Comparison of ENCODE assay signal across 8 cellular contexts in genomic region chr22:35399114-35399677, GRCh38. TPM values are rescaled to one million over a fixed set of nuclear protein-coding genes. Genes with fewer than 3 reads are reported as not detected.
A peak's percentile ranks its signal among the peaks of the same experiment; 100 is the strongest.
DNase-seq lines count a peak whose midpoint lies in the region; TF ChIP-seq lines count a peak whose summit lies in the region.

No MANE protein-coding gene starts in this region.

- H3K4me1 ChIP-seq in CD4-positive, alpha-beta memory T cell (ENCODE audit: insufficient read depth, low read length) = peaks cover 22% of the 10 kb centered on the region
- H3K4me1 ChIP-seq in muscle layer of colon (ENCODE audit: insufficient read depth, low read length) = peaks cover 3% of the 10 kb centered on the region

- H3K9ac ChIP-seq in muscle layer of colon (ENCODE audit: low read length) = no peak overlapping the region

- peaks cover 22 to 27% of the 10 kb centered on the region in 2 donors for H3K36me3 Mint-ChIP-seq in CD4-positive, alpha-beta memory T cell

- in situ Hi-C loops in brain microvascular endothelial cell (cut with HindIII; ENCODE audit: low pct_ligation_motif_present, low sequenced_read_pairs) = no loop called here

- peak overlapping the region; percentile 96 to 100 (median 99) for H3K4me3 Mint-ChIP-seq in CD4-positive, alpha-beta memory T cell

- no peaks in the 10 kb centered on the region for H3K9me3 Mint-ChIP-seq in CD4-positive, alpha-beta memory T cell

- POLR2A ChIA-PET in CD4-positive, alpha-beta memory T cell (lab: Charles Lee; ENCODE audit: partially characterized antibody) = interaction anchor here (0.6 to 2.6 kb wide), 8 partner anchors 9 to 262 kb away, joined by 3 to 8 read pairs (median 4); partner anchors contain the start of genes HMGXB4 and TOM1

- intact Hi-C loops in CD4-positive, alpha-beta memory T cell (cut with micrococcal nuclease) = loop anchor here (5.0 kb wide), 1 partner anchor 47 kb away; no protein-coding TSS in a partner anchor

- H3K27me3 ChIP-seq in CD4-positive, alpha-beta memory T cell (ENCODE audit: insufficient read depth, low read length) = no peaks in the 10 kb centered on the region
- H3K27me3 ChIP-seq in brain microvascular endothelial cell (replicated peaks) (no peaks in the 10 kb centered on the region), muscle layer of colon (ENCODE audit: control insufficient read depth in 1 of 2, insufficient read depth in 2 of 2, low read length in 2 of 2) (no peaks in the 10 kb centered on the region)

- DNase-seq in CD4-positive, alpha-beta memory T cell = no peak
- DNase-seq in LNCaP clone FGC (ENCODE audit: low read depth) = no peak
- no peak for DNase-seq in brain microvascular endothelial cell
- no peak for DNase-seq in inferior parietal cortex (ENCODE audit: extremely low spot score)
- no peak for DNase-seq in GM10266 (ENCODE audit: extremely low spot score)
- DNase-seq in NCI-H1417 (lab: John Stamatoyannopoulos, UW) = no peak
- no peak for DNase-seq in AG20443 (ENCODE audit: low spot score)

- peak overlapping the region; percentile 59 for H3K27ac ChIP-seq in CD4-positive, alpha-beta memory T cell (ENCODE audit: low read depth, low read length)
- no peak overlapping the region for H3K27ac ChIP-seq in brain microvascular endothelial cell
- peak overlapping the region; percentile 24 for H3K27ac ChIP-seq in muscle layer of colon (ENCODE audit: low read depth, low read length)

- peaks cover 11% of the 10 kb centered on the region for H3K36me3 ChIP-seq in CD4-positive, alpha-beta memory T cell (ENCODE audit: insufficient read depth, low read length)
- H3K36me3 ChIP-seq in brain microvascular endothelial cell (replicated peaks) = no peaks in the 10 kb centered on the region
- peaks cover 2% of the 10 kb centered on the region for H3K36me3 ChIP-seq in muscle layer of colon (ENCODE audit: insufficient read depth, low read length)

- H3K9me3 ChIP-seq in CD4-positive, alpha-beta memory T cell (ENCODE audit: control insufficient read depth in 1 of 2, low read length in 2 of 2) = no peaks in the 10 kb centered on the region
- no peaks in the 10 kb centered on the region for H3K9me3 ChIP-seq in muscle layer of colon (ENCODE audit: low read length)

- peaks cover 11 to 33% (median 20%) of the 10 kb centered on the region in 4 donors for H3K4me1 Mint-ChIP-seq in CD4-positive, alpha-beta memory T cell

- TF ChIP-seq CTCF in LNCaP clone FGC (IDR thresholded peaks at IDR 0.05; ENCODE audit: control insufficient read depth, extremely low read depth, insufficient read depth) (no peak), brain microvascular endothelial cell (IDR thresholded peaks at IDR 0.05; ENCODE audit: low read depth, low read length, missing control alignments) (no peak), GM10266 (IDR thresholded peaks at IDR 0.05; ENCODE audit: control insufficient read depth, insufficient read depth, low read depth, missing control alignments) (no peak)

- H3K27me3 Mint-ChIP-seq in CD4-positive, alpha-beta memory T cell = no peaks in the 10 kb centered on the region

- CTCF ChIA-PET in CD4-positive, alpha-beta memory T cell (lab: Charles Lee; ENCODE audit: partially characterized antibody) = interaction anchor here (1.2 kb wide), 1 partner anchor 125 kb away, joined by 3 read pairs; no protein-coding TSS in a partner anchor

- H3K4me3 ChIP-seq in CD4-positive, alpha-beta memory T cell (ENCODE audit: low read length in 2 of 2) = peak overlapping the region; percentile 26 to 88
- H3K4me3 ChIP-seq in LNCaP clone FGC (ENCODE audit: low read depth, low read length) (peak overlapping the region; percentile 60), brain microvascular endothelial cell (ENCODE audit: low read depth, low read length) (peak overlapping the region; percentile 82), muscle layer of colon (ENCODE audit: low read depth in 1 of 2, low read length in 2 of 2) (peak overlapping the region; percentile 83 to 88)

- peak overlapping the region; percentile 97 to 99 (median 97) for H3K27ac Mint-ChIP-seq in CD4-positive, alpha-beta memory T cell

RNA-seq across cellular contexts. Expression of gene MCM5, which starts 0.7 kb away (rescaled TPM):
- total RNA-seq in CD4-positive, alpha-beta memory T cell = 10 to 100 TPM; 48.5 to 58.1 TPM
- 10 to 100 TPM; 22.0 to 26.9 TPM for polyA plus RNA-seq in CD4-positive, alpha-beta memory T cell

RNA-seq across cellular contexts. Expression of gene HMOX1, which starts 18.3 kb away (rescaled TPM):
- 1 to 10 TPM; 7.7 to 8.3 TPM for total RNA-seq in CD4-positive, alpha-beta memory T cell
- polyA plus RNA-seq in CD4-positive, alpha-beta memory T cell = under 1 TPM in 1 of 2 donors, not detected in 1; 0.20 TPM
